ENCODE assay signal across 13 cellular contexts in genomic region chr1:77370588-77371306, GRCh38.
DNase-seq lines count a peak whose midpoint lies in the region; ATAC-seq, FAIRE-seq and TF ChIP-seq lines count a peak whose summit lies in the region.
"Had no signal": no experiment of that assay in that cellular context is flagged by ENCODE, and none has a peak within 500 bp of the region (broad histone marks: within the 10 kb centered on the region; RNA-seq: fewer than 3 reads in every experiment).

No MANE protein-coding gene starts in this region.

- no peak for TF ChIP-seq POLR2A in suprapubic skin (IDR thresholded peaks at IDR 0.05)

- no peaks in the 10 kb centered on the region for H3K36me3 ChIP-seq in suprapubic skin
- H3K36me3 ChIP-seq: spleen had no signal

- TF ChIP-seq EP300 in suprapubic skin (IDR thresholded peaks at IDR 0.05): no peak

- no peaks in the 10 kb centered on the region for H3K9me3 Mint-ChIP-seq in activated naive CD4-positive, alpha-beta T cell treated with anti-CD3 and anti-CD28 coated beads, Interleukin-2, amount 50 U/mL, for 72 hours
- H3K9me3 Mint-ChIP-seq: memory B cell had no signal

- no peaks in the 10 kb centered on the region for H3K4me1 ChIP-seq in suprapubic skin
- H3K4me1 ChIP-seq: spleen had no signal

- WGBS in suprapubic skin: 79% methylated on average over 2 of the region's 2 CpGs

- peak; percentile 67 to 97 for ATAC-seq in activated naive CD4-positive, alpha-beta T cell treated with anti-CD3 and anti-CD28 coated beads, Interleukin-2, amount 50 U/mL, for 72 hours

- no peaks in the 10 kb centered on the region for H3K36me3 Mint-ChIP-seq in activated naive CD4-positive, alpha-beta T cell treated with anti-CD3 and anti-CD28 coated beads, Interleukin-2, amount 50 U/mL, for 72 hours
- H3K36me3 Mint-ChIP-seq: CD14-positive monocyte, memory B cell had no signal

- no peak for DNase-seq in activated naive CD4-positive, alpha-beta T cell treated with anti-CD3 and anti-CD28 coated beads, Interleukin-2, amount 50 U/mL, for 72 hours (ENCODE audit: low spot score in 2 of 2)
- DNase-seq in activated naive CD4-positive, alpha-beta T cell treated with anti-CD3 and anti-CD28 coated beads, Interleukin-2, amount 50 U/mL, for 16 hours: no peak
- peak; percentile 94 for DNase-seq in fibroblast of villous mesenchyme (ENCODE audit: low read depth)
- DNase-seq in urothelium cell line (ENCODE audit: low spot score): peak; percentile 48
- DNase-seq in suprapubic skin (ENCODE audit: low spot score in 2 of 2): no peak
- no peak for DNase-seq in midbrain (lab: John Stamatoyannopoulos, UW)
- no peak for DNase-seq in DMS 273 treated with DMSO at 0.1 percent for 48 hours (lab: John Stamatoyannopoulos, UW)
- DNase-seq: NCI-H1417, spleen had no signal

- TF ChIP-seq CTCF in WI38 (IDR thresholded peaks at IDR 0.05; ENCODE audit: low read depth, low read length) (no peak), fibroblast of villous mesenchyme (IDR thresholded peaks at IDR 0.05; ENCODE audit: insufficient read depth, low read depth, low read length) (no peak), suprapubic skin (IDR thresholded peaks at IDR 0.05) (no peak)

- H3K27me3 ChIP-seq in suprapubic skin: no peaks in the 10 kb centered on the region
- H3K27me3 ChIP-seq: spleen had no signal

- H3K27ac ChIP-seq in suprapubic skin: no peak overlapping the region
- H3K27ac ChIP-seq: spleen had no signal

- H3K9me3 ChIP-seq in suprapubic skin: no peaks in the 10 kb centered on the region
- H3K9me3 ChIP-seq: spleen had no signal

- no peak for FAIRE-seq in urothelium cell line (lab: Jason Lieb, UNC)

- H3K27ac Mint-ChIP-seq in activated naive CD4-positive, alpha-beta T cell treated with anti-CD3 and anti-CD28 coated beads, Interleukin-2, amount 50 U/mL, for 72 hours: no peak overlapping the region
- H3K27ac Mint-ChIP-seq: activated naive CD8-positive, alpha-beta T cell; memory B cell had no signal

- H3K4me3 ChIP-seq in WI38 (ENCODE audit: low read depth, low read length) (peak overlapping the region; percentile 44), fibroblast of villous mesenchyme (ENCODE audit: low read depth, low read length) (no peak overlapping the region), suprapubic skin (no peak overlapping the region)
- H3K4me3 ChIP-seq: spleen had no signal

Comparison
In these comparisons a context has a peak if more than half of its experiments do, and no peak if none do; other contexts are left out.
1. DNase-seq: peak in fibroblast of villous mesenchyme (single experiment) and urothelium cell line (single experiment); none in activated naive CD4-positive, alpha-beta T cell treated with anti-CD3 and anti-CD28 coated beads, Interleukin-2, amount 50 U/mL, for 72 hours (0 of 2), activated naive CD4-positive, alpha-beta T cell treated with anti-CD3 and anti-CD28 coated beads, Interleukin-2, amount 50 U/mL, for 16 hours (single experiment), suprapubic skin (0 of 2), midbrain (single experiment) and DMS 273 treated with DMSO at 0.1 percent for 48 hours (single experiment).